23 cellular contexts compared by ENCODE assay signal in genomic region chr1:19946331-19946751, GRCh38. TPM values are rescaled to one million over a fixed set of nuclear protein-coding genes. Genes with fewer than 3 reads are reported as not detected.
"Had no signal": no experiment of that assay in that cellular context is flagged by ENCODE, and none has a peak within 500 bp of the region (broad histone marks: within the 10 kb centered on the region; RNA-seq: fewer than 3 reads in every experiment).

No MANE protein-coding gene starts in this region.

- H3K4me3 ChIP-seq: SJSA1, SK-N-MC had no signal

- H3K4me2 ChIP-seq: KMS-11 had no signal

- H3K9me3 ChIP-seq: SJSA1 had no signal

- H3K36me3 ChIP-seq: SJSA1 had no signal

- H3K9ac ChIP-seq: KMS-11 had no signal

- H3K4me1 ChIP-seq: SJSA1 had no signal

- FAIRE-seq: RCC 7860 had no signal

- H3K27ac ChIP-seq: KMS-11, SJSA1, SK-N-MC had no signal

- DNase-seq: IMR-90, Kasumi-1, MM.1S, NCI-H1092 treated with DMSO at 0.1 percent for 48 hours, NCI-H1436, NCI-H187, NCI-H2029, NCI-H2081 treated with DMSO at 0.1 percent for 48 hours, NCI-H2171, NCI-H226, NCI-H446, NCI-H510A, NCI-H524 treated with DMSO at 0.1 percent for 48 hours, NCI-H69, NCI-H774, Right ventricle myocardium superior, RPMI8226, SIG-M5 had no signal

RNA-seq across cellular contexts. Expression of gene PLA2G2E, which starts 22.9 kb away (rescaled TPM):
- total RNA-seq: IMR-90, M059J, Right ventricle myocardium superior, SJSA1 had no signal
- polyA plus RNA-seq: IMR-90 had no signal

RNA-seq across cellular contexts. Expression of gene PLA2G2A, which starts 33.1 kb away (rescaled TPM):
- total RNA-seq: IMR-90, M059J, SJSA1 had no signal
- polyA plus RNA-seq: IMR-90 had no signal
